In genomic region chr5:43973908-43974307, GRCh38 we compare ENCODE assay signal across 7 cellular contexts.
"Had no signal": no experiment of that assay in that cellular context is flagged by ENCODE, and none has a peak within 500 bp of the region (broad histone marks: within the 10 kb centered on the region; RNA-seq: fewer than 3 reads in every experiment).

No MANE protein-coding gene starts in this region.

- H3K4me3 Mint-ChIP-seq: GM23338, H9 had no signal

- H3K4me2 ChIP-seq: GM23338 had no signal

- DNase-seq: H9, HCEC 1CT, KG1 had no signal

- H3K27ac ChIP-seq: HL-60 had no signal

- FAIRE-seq: H1, K562 had no signal

- H3K4me3 ChIP-seq: GM23338, K562 had no signal

- H3K4me1 Mint-ChIP-seq: GM23338, H9 had no signal

- ATAC-seq: GM23338, K562 had no signal

- H3K27ac Mint-ChIP-seq: GM23338, H9 had no signal
